In the genomic region with DNA sequence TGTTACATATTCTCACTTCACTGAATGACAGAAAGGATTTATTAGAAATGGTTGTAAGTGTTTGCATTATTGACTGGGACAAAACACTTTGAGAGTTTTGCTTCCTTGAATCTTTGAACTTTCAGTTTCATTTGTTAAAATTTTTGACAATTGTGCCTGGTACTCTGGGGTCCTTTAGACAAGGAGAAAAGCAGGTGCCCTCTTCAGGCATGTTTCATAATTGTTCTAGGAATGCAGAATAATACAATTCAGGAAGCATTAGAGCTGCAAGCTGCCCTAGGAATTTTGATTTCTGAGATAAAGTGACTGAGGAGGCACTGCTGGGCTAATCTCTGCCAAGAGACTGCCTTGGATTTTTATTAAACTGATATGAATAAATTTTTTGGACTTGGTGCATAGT, we compare ENCODE assay signal across 8 cellular contexts. TPM values are rescaled to one million over a fixed set of nuclear protein-coding genes. Genes with fewer than 3 reads are reported as not detected.
A peak's percentile ranks its signal among the peaks of the same experiment; 100 is the strongest.
DNase-seq lines count a peak whose midpoint lies in the region; ATAC-seq and TF ChIP-seq lines count a peak whose summit lies in the region.

No MANE protein-coding gene starts in this region.

- DNase-seq in HFFc6 = peak; percentile 72
- DNase-seq in activated CD4-positive, alpha-beta memory T cell treated with anti-CD3 and anti-CD28 coated beads, Interleukin-2, amount 10 ng/mL, durations not matched to agents 7 days and 5 days = no peak
- DNase-seq in hepatic stellate cell (ENCODE audit: low spot score) = peak; percentile 43
- DNase-seq in thoracic aorta (ENCODE audit: low spot score) = no peak
- DNase-seq in occipital lobe (lab: John Stamatoyannopoulos, UW) = no peak

- peak; percentile 69 for TF ChIP-seq CTCF in C4-2B (conservative IDR thresholded peaks at IDR 0.05)
- peak; percentile 81 for TF ChIP-seq CTCF in HFFc6 (IDR thresholded peaks at IDR 0.05)
- peak; percentile 46 for TF ChIP-seq CTCF in thoracic aorta (IDR thresholded peaks at IDR 0.05)

- no peaks in the 10 kb centered on the region for H3K27me3 ChIP-seq in thoracic aorta (replicated peaks; ENCODE audit: insufficient read depth)

- peak overlapping the region; percentile 21 for H3K4me3 ChIP-seq in thoracic aorta

- H3K4me1 Mint-ChIP-seq in HFFc6 (ENCODE audit: low read depth) = peaks cover 72% of the 10 kb centered on the region
- peaks cover 65% of the 10 kb centered on the region for H3K4me1 Mint-ChIP-seq in activated CD4-positive, alpha-beta memory T cell treated with anti-CD3 and anti-CD28 coated beads, Interleukin-2, amount 10 ng/mL, durations not matched to agents 7 days and 5 days

- ATAC-seq in thoracic aorta (ENCODE audit: insufficient number of reproducible peaks, low FRiP score, low read depth) (peak; percentile 65), HG03045 (IDR thresholded peaks at IDR 0.05; ENCODE audit: unreplicated experiment) (no peak), esophagus mucosa (no peak)

- H3K27me3 Mint-ChIP-seq in HFFc6 (ENCODE audit: insufficient read depth) = no peaks in the 10 kb centered on the region
- no peaks in the 10 kb centered on the region for H3K27me3 Mint-ChIP-seq in activated CD4-positive, alpha-beta memory T cell treated with anti-CD3 and anti-CD28 coated beads, Interleukin-2, amount 10 ng/mL, durations not matched to agents 7 days and 5 days

- peaks cover 10% of the 10 kb centered on the region for H3K36me3 ChIP-seq in thoracic aorta

- POLR2A ChIA-PET in activated CD4-positive, alpha-beta memory T cell treated with anti-CD3 and anti-CD28 coated beads, Interleukin-2, amount 10 ng/mL, durations not matched to agents 7 days and 5 days (lab: Charles Lee) = no interaction called here

- H3K9me3 Mint-ChIP-seq in HFFc6 = no peaks in the 10 kb centered on the region
- H3K9me3 Mint-ChIP-seq in activated CD4-positive, alpha-beta memory T cell treated with anti-CD3 and anti-CD28 coated beads, Interleukin-2, amount 10 ng/mL, durations not matched to agents 7 days and 5 days = no peaks in the 10 kb centered on the region

- H3K9me3 ChIP-seq in thoracic aorta = no peaks in the 10 kb centered on the region

- H3K27ac ChIP-seq in C4-2B = no peak overlapping the region
- H3K27ac ChIP-seq in thoracic aorta = peak overlapping the region in 1 of 2 donors; percentile 6

- CTCF ChIA-PET in activated CD4-positive, alpha-beta memory T cell treated with anti-CD3 and anti-CD28 coated beads, Interleukin-2, amount 10 ng/mL, durations not matched to agents 7 days and 5 days (lab: Charles Lee) = interaction anchor here (2.8 to 10.7 kb wide), 2 partner anchors 89 to 110 kb away, joined by 11 to 74 read pairs; no protein-coding TSS in a partner anchor

- H3K27ac Mint-ChIP-seq in HFFc6 = peak overlapping the region; percentile 71
- H3K27ac Mint-ChIP-seq in activated CD4-positive, alpha-beta memory T cell treated with anti-CD3 and anti-CD28 coated beads, Interleukin-2, amount 10 ng/mL, durations not matched to agents 7 days and 5 days = peak overlapping the region; percentile 30

- H3K4me1 ChIP-seq in thoracic aorta (ENCODE audit: control insufficient read depth in 1 of 2, low read depth in 2 of 2) = peaks cover 30 to 77% of the 10 kb centered on the region in 2 donors

- peak overlapping the region; percentile 75 for H3K4me3 Mint-ChIP-seq in HFFc6
- H3K4me3 Mint-ChIP-seq in activated CD4-positive, alpha-beta memory T cell treated with anti-CD3 and anti-CD28 coated beads, Interleukin-2, amount 10 ng/mL, durations not matched to agents 7 days and 5 days = no peak overlapping the region

- peaks cover 44% of the 10 kb centered on the region for H3K36me3 Mint-ChIP-seq in HFFc6 (ENCODE audit: low read depth)
- H3K36me3 Mint-ChIP-seq in activated CD4-positive, alpha-beta memory T cell treated with anti-CD3 and anti-CD28 coated beads, Interleukin-2, amount 10 ng/mL, durations not matched to agents 7 days and 5 days (ENCODE audit: low read depth) = peaks cover 58% of the 10 kb centered on the region

RNA-seq across cellular contexts. Expression of a gene that starts 49.7 kb away (rescaled TPM):
- total RNA-seq in HFFc6 (2021; fragmentation: NEBNext Ultra II Directional; extraction: Animal tissue kit (Norgen Biotek cat#: 25700)) = 10 to 100 TPM; 62.1 to 77.0 (median 73.0) TPM
- 10 to 100 TPM; 67.5 to 68.0 TPM for total RNA-seq in activated CD4-positive, alpha-beta memory T cell treated with anti-CD3 and anti-CD28 coated beads, Interleukin-2, amount 10 ng/mL, durations not matched to agents 7 days and 5 days
- total RNA-seq in thoracic aorta = 10 to 100 TPM; 17.3 to 35.4 TPM
- total RNA-seq in esophagus mucosa = 36.6 TPM
- 26.2 TPM for total RNA-seq in occipital lobe

RNA-seq across cellular contexts. Expression of a gene that starts 59.0 kb away (rescaled TPM):
- 10 to 100 TPM; 44.4 to 62.1 (median 50.1) TPM for total RNA-seq in HFFc6 (2021; fragmentation: NEBNext Ultra II Directional; extraction: Animal tissue kit (Norgen Biotek cat#: 25700))
- total RNA-seq in activated CD4-positive, alpha-beta memory T cell treated with anti-CD3 and anti-CD28 coated beads, Interleukin-2, amount 10 ng/mL, durations not matched to agents 7 days and 5 days = 100 to 1,000 TPM; 267 to 286 TPM
- total RNA-seq in thoracic aorta = 100 to 1,000 TPM; 185 to 255 TPM
- 27.1 TPM for total RNA-seq in esophagus mucosa
- 92.2 TPM for total RNA-seq in occipital lobe

Comparison
In these comparisons a context has a peak if more than half of its experiments do, and no peak if none do; other contexts are left out.
1. DNase-seq: peak in HFFc6 (single experiment) and hepatic stellate cell (single experiment); none in activated CD4-positive, alpha-beta memory T cell treated with anti-CD3 and anti-CD28 coated beads, Interleukin-2, amount 10 ng/mL, durations not matched to agents 7 days and 5 days (single experiment), thoracic aorta (single experiment) and occipital lobe (single experiment).
2. Peak in every context shown above with its lines, with median percentiles within 50 percentile points of each other: CTCF ChIP-seq.